ENCODE assay signal across 8 cellular contexts in genomic region chr18:77131652-77132368, GRCh38. TPM values are rescaled to one million over a fixed set of nuclear protein-coding genes. Genes with fewer than 3 reads are reported as not detected.
DNase-seq lines count a peak whose midpoint lies in the region; ATAC-seq and TF ChIP-seq lines count a peak whose summit lies in the region.

No MANE protein-coding gene starts in this region.

- peak; percentile 61 for ATAC-seq in HG02588 (IDR thresholded peaks at IDR 0.05; ENCODE audit: unreplicated experiment)

- H3K4me1 ChIP-seq in parathyroid adenoma, result peaks cover 42% of the 10 kb centered on the region

- H3K27ac Mint-ChIP-seq in activated T-helper 2 cell treated with anti-CD3 and anti-CD28 coated beads, Interferon-gamma antibody, Interleukin-2, Interleukin-4, amounts not matched to agents 10 μg/mL and 5 μg/mL and 100 μg/mL, durations not matched to agents 14 hours and 24 hours and 36 hours, result peak overlapping the region; percentile 95
- peak overlapping the region; percentile 95 for H3K27ac Mint-ChIP-seq in glutamatergic neuron (ENCODE audit: unreplicated experiment)

- no peaks in the 10 kb centered on the region for H3K9me3 ChIP-seq in parathyroid adenoma (ENCODE audit: control insufficient read depth, low read length)

- DNase-seq in DMS 273 (lab: John Stamatoyannopoulos, UW; ENCODE audit: unreplicated experiment) (peak; percentile 57), DMS 273 treated with DMSO at 0.1 percent for 48 hours (lab: John Stamatoyannopoulos, UW) (no peak), NCI-H1092 treated with DMSO at 0.1 percent for 48 hours (lab: John Stamatoyannopoulos, UW) (peak; percentile 23), glutamatergic neuron (peak; percentile 86), NCI-H1694 (lab: John Stamatoyannopoulos, UW) (no peak)
- no peak for DNase-seq in activated T-helper 2 cell treated with anti-CD3 and anti-CD28 coated beads, Interferon-gamma antibody, Interleukin-2, Interleukin-4, amounts not matched to agents 10 μg/mL and 5 μg/mL and 100 μg/mL, durations not matched to agents 14 hours and 24 hours and 36 hours (ENCODE audit: low spot score)

- H3K4me3 ChIP-seq in parathyroid adenoma (ENCODE audit: low read depth, low read length), result peak overlapping the region; percentile 89

- intact Hi-C loops in activated T-helper 2 cell treated with anti-CD3 and anti-CD28 coated beads, Interferon-gamma antibody, Interleukin-2, Interleukin-4, amounts not matched to agents 10 μg/mL and 5 μg/mL and 100 μg/mL, durations not matched to agents 14 hours and 24 hours and 36 hours (cut with micrococcal nuclease), result loop anchor here (1.0 to 10.0 kb wide), 4 partner anchors 8 to 307 kb away; partner anchors contain the start of gene ZNF236

- H3K79me2 ChIP-seq in parathyroid adenoma, result peaks cover 32% of the 10 kb centered on the region

- H3K4me1 Mint-ChIP-seq in activated T-helper 2 cell treated with anti-CD3 and anti-CD28 coated beads, Interferon-gamma antibody, Interleukin-2, Interleukin-4, amounts not matched to agents 10 μg/mL and 5 μg/mL and 100 μg/mL, durations not matched to agents 14 hours and 24 hours and 36 hours (ENCODE audit: low read depth), result peaks cover 63% of the 10 kb centered on the region
- H3K4me1 Mint-ChIP-seq in glutamatergic neuron (ENCODE audit: low read depth, unreplicated experiment), result peaks cover 48% of the 10 kb centered on the region

- H3K27me3 ChIP-seq in parathyroid adenoma (ENCODE audit: control insufficient read depth, insufficient read depth, low read length), result no peaks in the 10 kb centered on the region

- peaks cover 40% of the 10 kb centered on the region for H3K36me3 Mint-ChIP-seq in activated T-helper 2 cell treated with anti-CD3 and anti-CD28 coated beads, Interferon-gamma antibody, Interleukin-2, Interleukin-4, amounts not matched to agents 10 μg/mL and 5 μg/mL and 100 μg/mL, durations not matched to agents 14 hours and 24 hours and 36 hours (ENCODE audit: low read depth)
- no peaks in the 10 kb centered on the region for H3K36me3 Mint-ChIP-seq in glutamatergic neuron (ENCODE audit: unreplicated experiment)

- TF ChIP-seq CTCF in glutamatergic neuron (IDR thresholded peaks at IDR 0.05; ENCODE audit: partially characterized antibody, unreplicated experiment) (no peak), parathyroid adenoma (IDR thresholded peaks at IDR 0.05) (no peak)

- H3K9ac ChIP-seq in parathyroid adenoma, result peak overlapping the region; percentile 96

- peak overlapping the region; percentile 98 for H2AFZ ChIP-seq in parathyroid adenoma

- H3K36me3 ChIP-seq in parathyroid adenoma (ENCODE audit: control insufficient read depth, insufficient read depth, low read length), result no peaks in the 10 kb centered on the region

- H3K27ac ChIP-seq in parathyroid adenoma, result peak overlapping the region; percentile 98

- no peaks in the 10 kb centered on the region for H3K27me3 Mint-ChIP-seq in activated T-helper 2 cell treated with anti-CD3 and anti-CD28 coated beads, Interferon-gamma antibody, Interleukin-2, Interleukin-4, amounts not matched to agents 10 μg/mL and 5 μg/mL and 100 μg/mL, durations not matched to agents 14 hours and 24 hours and 36 hours (ENCODE audit: low read depth)
- H3K27me3 Mint-ChIP-seq in glutamatergic neuron (ENCODE audit: unreplicated experiment), result peaks cover 31% of the 10 kb centered on the region

- H3K9me3 Mint-ChIP-seq in activated T-helper 2 cell treated with anti-CD3 and anti-CD28 coated beads, Interferon-gamma antibody, Interleukin-2, Interleukin-4, amounts not matched to agents 10 μg/mL and 5 μg/mL and 100 μg/mL, durations not matched to agents 14 hours and 24 hours and 36 hours, result no peaks in the 10 kb centered on the region
- peaks cover 36% of the 10 kb centered on the region for H3K9me3 Mint-ChIP-seq in glutamatergic neuron (ENCODE audit: unreplicated experiment)

- H3K4me2 ChIP-seq in parathyroid adenoma (ENCODE audit: low read length), result peak overlapping the region; percentile 97

- peak overlapping the region; percentile 98 for H3K4me3 Mint-ChIP-seq in activated T-helper 2 cell treated with anti-CD3 and anti-CD28 coated beads, Interferon-gamma antibody, Interleukin-2, Interleukin-4, amounts not matched to agents 10 μg/mL and 5 μg/mL and 100 μg/mL, durations not matched to agents 14 hours and 24 hours and 36 hours (ENCODE audit: low read depth)
- peak overlapping the region; percentile 95 for H3K4me3 Mint-ChIP-seq in glutamatergic neuron (ENCODE audit: unreplicated experiment)

RNA-seq across cellular contexts. Expression of gene MBP, which starts 0.8 kb away (rescaled TPM):
- total RNA-seq in activated T-helper 2 cell treated with anti-CD3 and anti-CD28 coated beads, Interferon-gamma antibody, Interleukin-2, Interleukin-4, amounts not matched to agents 10 μg/mL and 5 μg/mL and 100 μg/mL, durations not matched to agents 14 hours and 24 hours and 36 hours, result 53.7 and 54.3 TPM in 2 replicates
- 82.6 TPM for total RNA-seq in glutamatergic neuron (ENCODE audit: unreplicated experiment)

Comparison
In these comparisons a context has a peak if more than half of its experiments do, and no peak if none do; other contexts are left out.
1. DNase-seq: peak in DMS 273 (single experiment), NCI-H1092 treated with DMSO at 0.1 percent for 48 hours (single experiment) and glutamatergic neuron (single experiment); none in DMS 273 treated with DMSO at 0.1 percent for 48 hours (single experiment), activated T-helper 2 cell treated with anti-CD3 and anti-CD28 coated beads, Interferon-gamma antibody, Interleukin-2, Interleukin-4, amounts not matched to agents 10 μg/mL and 5 μg/mL and 100 μg/mL, durations not matched to agents 14 hours and 24 hours and 36 hours (single experiment) and NCI-H1694 (single experiment).